ENCODE assay signal across 23 cellular contexts in genomic region chr6:144683216-144684070, GRCh38.
DNase-seq lines count a peak whose midpoint lies in the region; ATAC-seq, FAIRE-seq and TF ChIP-seq lines count a peak whose summit lies in the region.
"Had no signal": no experiment of that assay in that cellular context is flagged by ENCODE, and none has a peak within 500 bp of the region (broad histone marks: within the 10 kb centered on the region; RNA-seq: fewer than 3 reads in every experiment).

No MANE protein-coding gene starts in this region.

- H3K79me2 ChIP-seq in H1 (ENCODE audit: control insufficient read depth in 1 of 2, insufficient read depth in 2 of 2, low read length in 2 of 2) = peaks cover 0 to 12% of the 10 kb centered on the region in 2 experiments; a peak in 1 of 4 replicates

- no peak overlapping the region for H3K4me2 ChIP-seq in H1 (ENCODE audit: insufficient read depth in 1 of 2, low read depth in 2 of 2, low read length in 2 of 2)

- H2BK12ac ChIP-seq in H1 (ENCODE audit: low read depth, low read length) = no peak overlapping the region

- peak; percentile 75 for DNase-seq in EH (ENCODE audit: low read depth)
- DNase-seq in RPMI7951 (ENCODE audit: low read depth) = peak; percentile 43
- no peak for DNase-seq in H1 (ENCODE audit: low read depth in 1 of 2, low spot score in 2 of 2)
- DNase-seq in putamen (ENCODE audit: low spot score) = peak; percentile 61
- no peak for DNase-seq in SKM-1 (lab: John Stamatoyannopoulos, UW; ENCODE audit: unreplicated experiment)
- no peak for DNase-seq in cortex of kidney (lab: John Stamatoyannopoulos, UW)
- DNase-seq: activated CD4-positive, alpha-beta T cell treated with anti-CD3 and anti-CD28 coated beads for 48 hours; activated CD8-positive, alpha-beta memory T cell treated with anti-CD3 and anti-CD28 coated beads, Interleukin-2, amount 10 ng/mL, durations not matched to agents 7 days and 5 days; Caco-2; effector memory CD8-positive, alpha-beta T cell; EL; IMR-90; NCI-H1417 treated with DMSO at 0.1 percent for 48 hours; NCI-H2107; NCI-H524 treated with DMSO at 0.1 percent for 48 hours; spleen; stimulated activated CD4-positive, alpha-beta T cell treated with anti-CD3 and anti-CD28 coated beads, Interleukin-4, amount 100 ng/mL, for 4 hours; T-cell had no signal

- H3K27ac ChIP-seq in H1 (ENCODE audit: low read depth, low read length) = no peak overlapping the region
- H3K27ac ChIP-seq: HL-60, spleen had no signal

- H3K23me2 ChIP-seq in H1 (ENCODE audit: low read depth, low read length) = no peaks in the 10 kb centered on the region

- H4K8ac ChIP-seq in H1 (ENCODE audit: extremely low read depth, insufficient read depth, low read length) = no peak overlapping the region

- no peak for TF ChIP-seq POLR2A in H1 (IDR thresholded peaks at IDR 0.05; ENCODE audit: control extremely low read depth in 1 of 2, low read depth in 2 of 2, low read length in 2 of 2)

- 0 out of 2 replicates have a peak overlapping the region, but pooled peaks have one; percentile 5 for H2BK5ac ChIP-seq in H1 (ENCODE audit: low read depth, low read length)

- H2AK5ac ChIP-seq in H1 (ENCODE audit: low read depth, low read length) = no peak overlapping the region

- no peaks in the 10 kb centered on the region for H4K20me1 ChIP-seq in H1 (replicated peaks in 1 of 2; ENCODE audit: control insufficient read depth in 1 of 2, insufficient read depth in 2 of 2, low read length in 2 of 2)

- CTCF ChIA-PET in H1 (lab: Charles Lee; ENCODE audit: partially characterized antibody) = no interaction called here

- H3K4me1 ChIP-seq in H1 (replicated peaks in 1 of 4; ENCODE audit: control insufficient read depth in 3 of 4, insufficient read depth in 4 of 4, low read length in 3 of 4) = peaks cover 0 to 2% (median 0%) of the 10 kb centered on the region in 4 experiments; a peak in 1 of 7 replicates
- H3K4me1 ChIP-seq: Caco-2 had no signal

- no peaks in the 10 kb centered on the region for H3K27me3 ChIP-seq in H1 (replicated peaks in 1 of 4; ENCODE audit: control insufficient read depth in 3 of 4, extremely low read depth in 1 of 4, insufficient read depth in 3 of 4, low read length in 3 of 4)
- H3K27me3 ChIP-seq: esophagus muscularis mucosa, spleen had no signal

- H3K14ac ChIP-seq in H1 (ENCODE audit: insufficient read length) = no peak overlapping the region

- H2BK120ac ChIP-seq in H1 (replicated peaks; ENCODE audit: low read depth, low read length) = no peak overlapping the region

- H3K4me3 ChIP-seq in H1 (ENCODE audit: extremely low read depth in 1 of 4, insufficient read depth in 2 of 4, low read depth in 3 of 4, low read length in 4 of 4) = no peak overlapping the region
- H3K4me3 ChIP-seq: esophagus muscularis mucosa, spleen had no signal

- H2BK15ac ChIP-seq in H1 (ENCODE audit: low read length) = no peak overlapping the region

- no peak overlapping the region for H3K4ac ChIP-seq in H1 (replicated peaks; ENCODE audit: insufficient read length, low read depth, low read length)

- H2AFZ ChIP-seq in H1 (ENCODE audit: low read length) = no peak overlapping the region

- H3K36me3 ChIP-seq in H1 (ENCODE audit: control insufficient read depth in 2 of 4, insufficient read depth in 4 of 4, low read length in 3 of 4) = peaks cover 0 to 6% (median 0%) of the 10 kb centered on the region in 4 experiments; a peak in 4 of 8 replicates

- WGBS in H1 (ENCODE audit: extremely low coverage in 1 of 2, insufficient coverage in 1 of 2, insufficient read length in 1 of 2, insufficient replicate concordance in 2 of 2, low coverage in 1 of 2, low lambda C conversion rate in 2 of 2, missing lambda C conversion rate in 1 of 2), 2 experiments = 88% methylated on average over 6 of the region's 6 CpGs; no CpG with 5 or more reads in 1 of the 2 experiments

- FAIRE-seq in H1 (lab: Jason Lieb, UNC) = no peak
- FAIRE-seq: GM18507 had no signal

- no peak overlapping the region for H3K9ac ChIP-seq in H1 (replicated peaks in 1 of 4; ENCODE audit: extremely low read depth in 1 of 4, low read depth in 3 of 4, low read length in 3 of 4)

- no peak overlapping the region for H3K18ac ChIP-seq in H1 (ENCODE audit: extremely low read depth, low read length)

- H2BK20ac ChIP-seq in H1 (ENCODE audit: low read length) = no peak overlapping the region

- no peak overlapping the region for H4K5ac ChIP-seq in H1 (ENCODE audit: insufficient read length, low read depth, low read length)

- no peak for TF ChIP-seq RAD21 in H1 (IDR thresholded peaks at IDR 0.05 in 1 of 2, conservative IDR thresholded peaks at IDR 0.05 in 1 of 2; ENCODE audit: low read depth in 2 of 2, low read length in 2 of 2)

- H3K9me3 ChIP-seq in H1 (ENCODE audit: insufficient read depth in 2 of 2, low read depth in 1 of 2, low read length in 1 of 2) = no peaks in the 10 kb centered on the region
- H3K9me3 ChIP-seq: Caco-2 had no signal

- H3K56ac ChIP-seq in H1 (replicated peaks; ENCODE audit: insufficient read length, low read depth, low read length) = no peak overlapping the region

- H3K23ac ChIP-seq in H1 (ENCODE audit: insufficient read length) = no peak overlapping the region

- H4K91ac ChIP-seq in H1 (replicated peaks; ENCODE audit: insufficient read length, low read length) = no peak overlapping the region

- H3K79me1 ChIP-seq in H1 (ENCODE audit: low read depth, low read length) = no peaks in the 10 kb centered on the region

- no peak for TF ChIP-seq CTCF in H1 (IDR thresholded peaks at IDR 0.05; ENCODE audit: control extremely low read depth in 1 of 3, insufficient read depth in 1 of 3, low read depth in 1 of 3, low read length in 3 of 3)

- ATAC-seq in HG03354 (IDR thresholded peaks at IDR 0.05; ENCODE audit: poor library complexity, severe bottlenecking, unreplicated experiment) = no peak
- ATAC-seq in HG02623 (IDR thresholded peaks at IDR 0.05; ENCODE audit: unreplicated experiment) = no peak
- ATAC-seq: activated CD8-positive, alpha-beta memory T cell treated with anti-CD3 and anti-CD28 coated beads, Interleukin-2, amount 10 ng/mL, durations not matched to agents 7 days and 5 days; effector memory CD8-positive, alpha-beta T cell; T-cell had no signal

- TF ChIP-seq EP300 in H1 (IDR thresholded peaks at IDR 0.05; ENCODE audit: borderline replicate concordance in 1 of 2, low read depth in 2 of 2, low read length in 2 of 2) = no peak

- POLR2A ChIA-PET in H1 (lab: Charles Lee; ENCODE audit: partially characterized antibody) = interaction anchor here (0.7 kb wide), 1 partner anchor 58 kb away, joined by 3 read pairs; no protein-coding TSS in a partner anchor

TF ChIP-seq in H1, 55 proteins besides CTCF, POLR2A, EP300 and RAD21:
- TF ChIP-seq JUND (IDR thresholded peaks at IDR 0.05; ENCODE audit: low read length) = no peak
- no peak for TF ChIP-seq CHD2 (IDR thresholded peaks at IDR 0.05; ENCODE audit: low read length)
- no peak for TF ChIP-seq POLR2AphosphoS5 (IDR thresholded peaks at IDR 0.05; ENCODE audit: low read depth, low read length)
- TF ChIP-seq FOSL1 (IDR thresholded peaks at IDR 0.05; ENCODE audit: insufficient read depth, low read depth, low read length) = no peak
- TF ChIP-seq USF2 (IDR thresholded peaks at IDR 0.05; ENCODE audit: low read length) = no peak
- no peak for TF ChIP-seq RXRA (IDR thresholded peaks at IDR 0.05; ENCODE audit: insufficient read depth, low read depth, low read length)
- no peak for TF ChIP-seq HDAC6 (IDR thresholded peaks at IDR 0.05; ENCODE audit: low read depth, low read length)

Comparison
In these comparisons a context has a peak if more than half of its experiments do, and no peak if none do; other contexts are left out.
1. DNase-seq: peak in EH (single experiment), RPMI7951 (single experiment) and putamen (single experiment); none in H1 (0 of 2), SKM-1 (single experiment) and cortex of kidney (single experiment).